ENCODE assay signal across 12 cellular contexts in genomic region chr13:49869514-49869913, GRCh38.
DNase-seq lines count a peak whose midpoint lies in the region; ATAC-seq, FAIRE-seq and TF ChIP-seq lines count a peak whose summit lies in the region.
"Had no signal": no experiment of that assay in that cellular context is flagged by ENCODE, and none has a peak within 500 bp of the region (broad histone marks: within the 10 kb centered on the region; RNA-seq: fewer than 3 reads in every experiment).

No MANE protein-coding gene starts in this region.

- CTCF ChIA-PET in A549 (lab: Yijun Ruan, JAX) = interaction anchor here (0.6 to 1.0 kb wide), 5 partner anchors 48 to 1215 kb away, joined by 3 to 4 read pairs (median 3); no protein-coding TSS in a partner anchor

- H3K36me3 ChIP-seq in SJCRH30 = no peaks in the 10 kb centered on the region
- no peaks in the 10 kb centered on the region for H3K36me3 ChIP-seq in spleen
- H3K36me3 ChIP-seq: tibial nerve had no signal

- no peak overlapping the region for H3K4me2 ChIP-seq in A549

- no peak for FAIRE-seq in A549 (lab: Jason Lieb, UNC)
- FAIRE-seq: H54 had no signal

- peak in 1 of 2 experiments; percentile 55 for DNase-seq in A549 (ENCODE audit: low read depth in 1 of 2, low spot score in 1 of 2)
- DNase-seq in GM20000 (ENCODE audit: low spot score) = no peak
- peak; percentile 16 to 46 for DNase-seq in SJCRH30
- no peak for DNase-seq in foreskin keratinocyte
- no peak for DNase-seq in NCI-H2196 treated with DMSO at 0.1 percent for 48 hours (lab: John Stamatoyannopoulos, UW; ENCODE audit: unreplicated experiment)
- DNase-seq in spleen = no peak
- DNase-seq: DMS153, T1000 had no signal

- no peak for TF ChIP-seq EP300 in A549 (IDR thresholded peaks at IDR 0.05)

- peak in 1 of 2 experiments; percentile 50; a peak in 2 of 5 replicates for TF ChIP-seq RAD21 in A549 (conservative IDR thresholded peaks at IDR 0.05 in 1 of 2, IDR thresholded peaks at IDR 0.05 in 1 of 2)

- H3K4me1 ChIP-seq in A549 = no peaks in the 10 kb centered on the region
- H3K4me1 ChIP-seq in SJCRH30 = no peaks in the 10 kb centered on the region
- H3K4me1 ChIP-seq in foreskin keratinocyte = no peaks in the 10 kb centered on the region
- no peaks in the 10 kb centered on the region for H3K4me1 ChIP-seq in spleen
- H3K4me1 ChIP-seq: tibial nerve had no signal

- 63% methylated on average over 3 of the region's 3 CpGs for WGBS in A549 (ENCODE audit: missing lambda C conversion rate)
- 55 to 61% (median 59%) methylated on average over 3 of the region's 3 CpGs for WGBS in spleen, 5 donors

- TF ChIP-seq CTCF in A549 (IDR thresholded peaks at IDR 0.05) = 0 out of 3 replicates have a peak, but pooled peaks have one; percentile 10
- peak; percentile 15 for TF ChIP-seq CTCF in GM20000 (IDR thresholded peaks at IDR 0.05; ENCODE audit: extremely low read depth, missing control alignments)
- peak; percentile 27 for TF ChIP-seq CTCF in foreskin keratinocyte (conservative IDR thresholded peaks at IDR 0.05)
- TF ChIP-seq CTCF in spleen (IDR thresholded peaks at IDR 0.05 in 8 of 11, conservative IDR thresholded peaks at IDR 0.05 in 3 of 11) = peak in 1 of 11 experiments; percentile 12

- H3K9me3 ChIP-seq in A549 (peaks cover 5% of the 10 kb centered on the region; the same call in 1 of the 3 replicates), SJCRH30 (replicated peaks) (no peaks in the 10 kb centered on the region; the same call in 1 of the 2 replicates), spleen (peaks cover 0 to 13% (median 3%) of the 10 kb centered on the region in 8 donors)

- POLR2A ChIA-PET in A549 (lab: Yijun Ruan, JAX) = no interaction called here

- TF ChIP-seq POLR2A in A549 (IDR thresholded peaks at IDR 0.05; ENCODE audit: low read length) (no peak), spleen (IDR thresholded peaks at IDR 0.05) (no peak)

- intact Hi-C loops in spleen (cut with DNase I; ENCODE audit: low total_unique reads) = no loop called here

- H3K27me3 ChIP-seq in SJCRH30 (no peaks in the 10 kb centered on the region), foreskin keratinocyte (peaks cover 3% of the 10 kb centered on the region), spleen (replicated peaks in 1 of 7) (no peaks in the 10 kb centered on the region)
- H3K27me3 ChIP-seq: tibial nerve had no signal

- H3K4me3 ChIP-seq in A549 (no peak overlapping the region), SJCRH30 (no peak overlapping the region), spleen (no peak overlapping the region)
- H3K4me3 ChIP-seq: tibial nerve had no signal

- peak overlapping the region in 1 of 2 experiments; percentile 45; a peak in 2 of 6 replicates for H3K27ac ChIP-seq in A549
- no peak overlapping the region for H3K27ac ChIP-seq in SJCRH30
- H3K27ac ChIP-seq in foreskin keratinocyte = no peak overlapping the region
- no peak overlapping the region for H3K27ac ChIP-seq in spleen
- H3K27ac ChIP-seq: tibial nerve had no signal

- ATAC-seq in A549 = peak in 1 of 2 experiments; percentile 82; a peak in 3 of 6 replicates
- no peak for ATAC-seq in foreskin keratinocyte
- no peak for ATAC-seq in HG02763 (IDR thresholded peaks at IDR 0.05; ENCODE audit: unreplicated experiment)
- no peak for ATAC-seq in GM21529 (IDR thresholded peaks at IDR 0.05; ENCODE audit: unreplicated experiment)

TF ChIP-seq in A549, 52 proteins besides CTCF, POLR2A, EP300 and RAD21:
- no peak for TF ChIP-seq FOSL2 (IDR thresholded peaks at IDR 0.05)
- no peak for TF ChIP-seq FOSL2 (CRISPR knock-in tag; IDR thresholded peaks at IDR 0.05)
- TF ChIP-seq RFX5 (IDR thresholded peaks at IDR 0.05) = no peak
- TF ChIP-seq PHF8 (IDR thresholded peaks at IDR 0.05; ENCODE audit: borderline replicate concordance, low read depth) = no peak
- TF ChIP-seq SMC3 (IDR thresholded peaks at IDR 0.05) = no peak

Comparison
In these comparisons a context has a peak if more than half of its experiments do, and no peak if none do; other contexts are left out.
1. DNase-seq: peak in SJCRH30 (2 of 2); none in GM20000 (single experiment), foreskin keratinocyte (0 of 2), NCI-H2196 treated with DMSO at 0.1 percent for 48 hours (single experiment) and spleen (single experiment).